19 cellular contexts compared by ENCODE assay signal in genomic region chr1:197307551-197307950, GRCh38. TPM values are rescaled to one million over a fixed set of nuclear protein-coding genes. Genes with fewer than 3 reads are reported as not detected.
"Had no signal": no experiment of that assay in that cellular context is flagged by ENCODE, and none has a peak within 500 bp of the region (broad histone marks: within the 10 kb centered on the region; RNA-seq: fewer than 3 reads in every experiment).

No MANE protein-coding gene starts in this region.

- ATAC-seq: activated CD8-positive, alpha-beta T cell treated with anti-CD3 and anti-CD28 coated beads, Interleukin-2, amount 10 ng/mL, durations not matched to agents 7 days and 5 days; left colon; naive thymus-derived CD8-positive, alpha-beta T cell; T-cell had no signal

- H3K4me3 Mint-ChIP-seq: activated CD8-positive, alpha-beta T cell treated with anti-CD3 and anti-CD28 coated beads, Interleukin-2, amount 10 ng/mL, durations not matched to agents 7 days and 5 days; activated naive CD8-positive, alpha-beta T cell treated with anti-CD3 and anti-CD28 coated beads, Interleukin-2, amount 10 ng/mL, durations not matched to agents 7 days and 5 days; naive thymus-derived CD8-positive, alpha-beta T cell; T-cell had no signal

- H3K9me3 Mint-ChIP-seq: activated naive CD8-positive, alpha-beta T cell treated with anti-CD3 and anti-CD28 coated beads, Interleukin-2, amount 10 ng/mL, durations not matched to agents 7 days and 5 days; naive thymus-derived CD8-positive, alpha-beta T cell; T-cell had no signal

- H3K27ac ChIP-seq: cardiac muscle cell, colonic mucosa, suprapubic skin, upper lobe of left lung had no signal

- H3K27ac Mint-ChIP-seq: activated CD8-positive, alpha-beta T cell treated with anti-CD3 and anti-CD28 coated beads, Interleukin-2, amount 10 ng/mL, durations not matched to agents 7 days and 5 days; activated naive CD8-positive, alpha-beta T cell treated with anti-CD3 and anti-CD28 coated beads, Interleukin-2, amount 10 ng/mL, durations not matched to agents 7 days and 5 days; naive thymus-derived CD8-positive, alpha-beta T cell; T-cell had no signal

- FAIRE-seq: astrocyte had no signal

- H3K27me3 ChIP-seq: cardiac muscle cell, colonic mucosa, suprapubic skin, upper lobe of left lung had no signal

- H3K4me1 ChIP-seq: colonic mucosa, suprapubic skin, upper lobe of left lung had no signal

- H3K27me3 Mint-ChIP-seq: T-cell had no signal

- DNase-seq: activated CD4-positive, alpha-beta T cell treated with anti-CD3 and anti-CD28 coated beads for 48 hours; activated CD8-positive, alpha-beta memory T cell treated with anti-CD3 and anti-CD28 coated beads, Interleukin-2, amount 50 U/mL, for 48 hours; activated CD8-positive, alpha-beta T cell treated with anti-CD3 and anti-CD28 coated beads, Interleukin-2, amount 10 ng/mL, durations not matched to agents 7 days and 5 days; activated naive CD8-positive, alpha-beta T cell treated with anti-CD3 and anti-CD28 coated beads, Interleukin-2, amount 10 ng/mL, durations not matched to agents 7 days and 5 days; colonic mucosa; effector CD8-positive, alpha-beta T cell; left colon; naive thymus-derived CD8-positive, alpha-beta T cell; nucleus accumbens; stimulated activated CD4-positive, alpha-beta T cell treated with anti-CD3 and anti-CD28 coated beads, Interleukin-12 subunit alpha, Interleukin-12 subunit beta, amount 100 ng/mL, for 4 hours; stimulated activated naive CD4-positive, alpha-beta T cell treated with Interleukin-2 at 50 U/mL for 16 hours; T-cell; upper lobe of left lung had no signal

- H3K4me1 Mint-ChIP-seq: activated naive CD8-positive, alpha-beta T cell treated with anti-CD3 and anti-CD28 coated beads, Interleukin-2, amount 10 ng/mL, durations not matched to agents 7 days and 5 days; naive thymus-derived CD8-positive, alpha-beta T cell; T-cell had no signal

- H3K36me3 Mint-ChIP-seq: activated naive CD8-positive, alpha-beta T cell treated with anti-CD3 and anti-CD28 coated beads, Interleukin-2, amount 10 ng/mL, durations not matched to agents 7 days and 5 days; naive thymus-derived CD8-positive, alpha-beta T cell; T-cell had no signal

RNA-seq across cellular contexts. Expression of gene CRB1, which starts 39.5 kb away (rescaled TPM):
- total RNA-seq: astrocyte, glomerular endothelial cell, lung microvascular endothelial cell, pulmonary artery endothelial cell had no signal
